ENCODE assay signal across 23 cellular contexts in genomic region chr4:142595222-142595871, GRCh38.
"Had no signal": no experiment of that assay in that cellular context is flagged by ENCODE, and none has a peak within 500 bp of the region (broad histone marks: within the 10 kb centered on the region; RNA-seq: fewer than 3 reads in every experiment).

No MANE protein-coding gene starts in this region.

- H3K4me3 Mint-ChIP-seq: activated CD4-positive, alpha-beta T cell treated with anti-CD3 and anti-CD28 coated beads, Interleukin-2, amount 10 ng/mL, durations not matched to agents 7 days and 5 days; activated CD8-positive, alpha-beta T cell treated with anti-CD3 and anti-CD28 coated beads, Interleukin-2, amount 10 ng/mL, durations not matched to agents 7 days and 5 days; activated T-cell treated with anti-CD3 and anti-CD28 coated beads, Interleukin-2, amount 50 U/mL, for 4 hours; naive thymus-derived CD4-positive, alpha-beta T cell; stimulated activated memory B cell treated with anti-CD40 and anti-IgM and Interleukin-4, amounts not matched to agents 10 μg/mL and 1 μg/mL and 100 μg/mL, for 72 hours had no signal

- H3K27me3 ChIP-seq: ovary, sigmoid colon, testis, upper lobe of left lung had no signal

- H3K27ac ChIP-seq: ovary, sigmoid colon, testis, upper lobe of left lung had no signal

- H3K4me1 Mint-ChIP-seq: stimulated activated memory B cell treated with anti-CD40 and anti-IgM and Interleukin-4, amounts not matched to agents 10 μg/mL and 1 μg/mL and 100 μg/mL, for 72 hours had no signal

- H3K27me3 Mint-ChIP-seq: activated CD4-positive, alpha-beta T cell treated with anti-CD3 and anti-CD28 coated beads, Interleukin-2, amount 10 ng/mL, durations not matched to agents 7 days and 5 days; naive thymus-derived CD4-positive, alpha-beta T cell; stimulated activated memory B cell treated with anti-CD40 and anti-IgM and Interleukin-4, amounts not matched to agents 10 μg/mL and 1 μg/mL and 100 μg/mL, for 72 hours had no signal

- H3K36me3 Mint-ChIP-seq: stimulated activated memory B cell treated with anti-CD40 and anti-IgM and Interleukin-4, amounts not matched to agents 10 μg/mL and 1 μg/mL and 100 μg/mL, for 72 hours had no signal

- H3K4me1 ChIP-seq: sigmoid colon, upper lobe of left lung had no signal

- FAIRE-seq: bronchial epithelial cell, endometrium, keratinocyte had no signal

- H3K27ac Mint-ChIP-seq: activated CD4-positive, alpha-beta T cell treated with anti-CD3 and anti-CD28 coated beads, Interleukin-2, amount 10 ng/mL, durations not matched to agents 7 days and 5 days; activated CD8-positive, alpha-beta T cell treated with anti-CD3 and anti-CD28 coated beads, Interleukin-2, amount 10 ng/mL, durations not matched to agents 7 days and 5 days; stimulated activated memory B cell treated with anti-CD40 and anti-IgM and Interleukin-4, amounts not matched to agents 10 μg/mL and 1 μg/mL and 100 μg/mL, for 72 hours had no signal

- ATAC-seq: activated CD4-positive, CD25-positive, alpha-beta regulatory T cell treated with anti-CD3 and anti-CD28 coated beads, Interleukin-2, amount 50 U/mL, for 24 hours; activated CD8-positive, alpha-beta T cell treated with anti-CD3 and anti-CD28 coated beads, Interleukin-2, amount 10 ng/mL, durations not matched to agents 7 days and 5 days; activated T-cell treated with anti-CD3 and anti-CD28 coated beads, Interleukin-2, amount 50 U/mL, for 4 hours; left ventricle myocardium superior; naive thymus-derived CD4-positive, alpha-beta T cell; stimulated activated memory B cell treated with anti-CD40 and anti-IgM and Interleukin-4, amounts not matched to agents 10 μg/mL and 1 μg/mL and 100 μg/mL, for 72 hours had no signal

- H3K9me3 ChIP-seq: ovary, sigmoid colon, testis, upper lobe of left lung had no signal

- H3K4me3 ChIP-seq: ovary, sigmoid colon, testis, upper lobe of left lung had no signal

- H3K36me3 ChIP-seq: ovary, sigmoid colon, upper lobe of left lung had no signal

- DNase-seq: activated CD4-positive, alpha-beta T cell treated with anti-CD3 and anti-CD28 coated beads, Interleukin-2, amount 10 ng/mL, durations not matched to agents 7 days and 5 days; activated CD8-positive, alpha-beta memory T cell treated with anti-CD3 and anti-CD28 coated beads, Interleukin-2, amount 50 U/mL, for 4 hours; activated CD8-positive, alpha-beta T cell treated with anti-CD3 and anti-CD28 coated beads, Interleukin-2, amount 10 ng/mL, durations not matched to agents 7 days and 5 days; activated naive CD4-positive, alpha-beta T cell treated with anti-CD3 and anti-CD28 coated beads, Interleukin-2, amount 50 U/mL, for 16 hours; activated T-cell treated with anti-CD3 and anti-CD28 coated beads, Interleukin-2, amount 50 U/mL, for 4 hours; aorta; cerebellar nuclear complex; cortex of kidney; erythroblast; left ventricle myocardium superior; mesenchymal stem cell; naive thymus-derived CD4-positive, alpha-beta T cell; ovary; sigmoid colon; stimulated activated CD4-positive, alpha-beta T cell treated with anti-CD3 and anti-CD28 coated beads, Interleukin-4, amount 100 ng/mL, for 4 hours; T1000; testis; upper lobe of left lung had no signal
